32 cellular contexts compared by ENCODE assay signal in the genomic region with DNA sequence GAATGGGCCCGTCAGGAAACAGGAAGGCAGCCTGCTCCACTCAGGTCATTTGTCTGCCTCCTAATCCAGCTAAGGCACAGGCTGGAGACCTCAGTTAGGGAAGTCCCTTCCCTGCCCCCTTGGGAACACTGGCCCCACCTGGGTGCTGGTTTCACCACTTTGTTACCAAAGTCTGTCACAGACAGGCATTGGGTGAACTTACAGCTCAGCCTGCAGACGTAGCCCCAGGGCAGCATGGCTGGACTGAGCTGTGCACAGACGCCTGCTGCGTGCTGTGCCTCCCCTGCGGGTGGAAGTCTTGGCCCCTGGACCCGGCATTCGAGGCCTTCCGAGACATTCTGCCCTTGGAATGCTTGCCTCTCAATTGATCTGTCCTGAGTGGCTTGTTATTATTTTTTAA.
"Had no signal": no experiment of that assay in that cellular context is flagged by ENCODE, and none has a peak within 500 bp of the region (broad histone marks: within the 10 kb centered on the region; RNA-seq: fewer than 3 reads in every experiment).

No MANE protein-coding gene starts in this region.

- H3K4me3 ChIP-seq: adrenal gland, body of pancreas, esophagus squamous epithelium, gastroesophageal sphincter, heart right ventricle had no signal

- ATAC-seq: activated CD4-positive, CD25-positive, alpha-beta regulatory T cell treated with anti-CD3 and anti-CD28 coated beads, Interleukin-2, amount 50 U/mL, for 24 hours; activated CD8-positive, alpha-beta memory T cell treated with anti-CD3 and anti-CD28 coated beads, Interleukin-2, amount 10 ng/mL, durations not matched to agents 7 days and 5 days; activated CD8-positive, alpha-beta T cell treated with anti-CD3 and anti-CD28 coated beads, Interleukin-2, amount 10 ng/mL, durations not matched to agents 7 days and 5 days; activated naive CD8-positive, alpha-beta T cell treated with anti-CD3 and anti-CD28 coated beads, Interleukin-2, amount 50 U/mL, for 24 hours; body of pancreas; gastroesophageal sphincter; heart right ventricle; T-helper 17 cell had no signal

- FAIRE-seq: colon, endometrium, endothelial cell of umbilical vein had no signal

- H3K27me3 ChIP-seq: adrenal gland, body of pancreas, esophagus squamous epithelium, gastroesophageal sphincter, heart right ventricle had no signal

- DNase-seq: activated B cell treated with CpG ODN at 0.5 μM for 24 hours; activated CD4-positive, alpha-beta memory T cell treated with anti-CD3 and anti-CD28 coated beads for 36 hours; activated CD4-positive, alpha-beta T cell treated with anti-CD3 and anti-CD28 coated beads, Interleukin-2, amount 10 ng/mL, durations not matched to agents 24 days and 14 days; activated CD8-positive, alpha-beta memory T cell treated with anti-CD3 and anti-CD28 coated beads, Interleukin-2, amount 10 ng/mL, durations not matched to agents 7 days and 5 days; activated CD8-positive, alpha-beta memory T cell treated with anti-CD3 and anti-CD28 coated beads, Interleukin-2, amount 50 U/mL, for 4 hours; activated CD8-positive, alpha-beta T cell treated with anti-CD3 and anti-CD28 coated beads, Interleukin-2, amount 10 ng/mL, durations not matched to agents 7 days and 5 days; activated effector memory CD4-positive, alpha-beta T cell treated with anti-CD3 and anti-CD28 coated beads, Interleukin-2, amount 50 U/mL, for 16 hours; activated naive CD4-positive, alpha-beta T cell treated with anti-CD3 and anti-CD28 coated beads for 36 hours; activated naive CD8-positive, alpha-beta T cell treated with anti-CD3 and anti-CD28 coated beads for 36 hours; activated naive CD8-positive, alpha-beta T cell treated with anti-CD3 and anti-CD28 coated beads, Interleukin-2, amount 50 U/mL, for 24 hours; activated T-cell treated with anti-CD3 and anti-CD28 coated beads, Interleukin-2, amount 50 U/mL, for 1 hour; activated T-cell treated with anti-CD3 and anti-CD28 coated beads, Interleukin-2, amount 50 U/mL, for 48 hours; adrenal gland; amygdala; aorta; body of pancreas; caudate nucleus; cortex of kidney; dermis blood vessel endothelial cell; effector CD4-positive, alpha-beta T cell; esophagus squamous epithelium; foreskin melanocyte; heart right ventricle; T-helper 17 cell; T1000; WERI-Rb-1 had no signal

- H3K36me3 ChIP-seq: adrenal gland had no signal

- H3K9me3 ChIP-seq: adrenal gland, body of pancreas, esophagus squamous epithelium, gastroesophageal sphincter had no signal

- H3K27ac ChIP-seq: adrenal gland, body of pancreas, epithelial cell of prostate, esophagus squamous epithelium, gastroesophageal sphincter, WERI-Rb-1 had no signal
